ENCODE assay signal across 20 cellular contexts in genomic region chr2:54771166-54771565, GRCh38. TPM values are rescaled to one million over a fixed set of nuclear protein-coding genes. Genes with fewer than 3 reads are reported as not detected.
DNase-seq lines count a peak whose midpoint lies in the region; ATAC-seq, FAIRE-seq and TF ChIP-seq lines count a peak whose summit lies in the region.
"Had no signal": no experiment of that assay in that cellular context is flagged by ENCODE, and none has a peak within 500 bp of the region (broad histone marks: within the 10 kb centered on the region; RNA-seq: fewer than 3 reads in every experiment).

No MANE protein-coding gene starts in this region.

- intact Hi-C loops in left colon (cut with DNase I, micrococcal nuclease): no loop called here

- peaks cover 7% of the 10 kb centered on the region for H3K36me3 Mint-ChIP-seq in astrocyte (ENCODE audit: low read depth, unreplicated experiment)

- no peaks in the 10 kb centered on the region for H3K36me3 ChIP-seq in astrocyte (ENCODE audit: insufficient read depth, low read length)
- H3K36me3 ChIP-seq: tibial nerve had no signal

- no peaks in the 10 kb centered on the region for H4K20me1 ChIP-seq in astrocyte (ENCODE audit: insufficient read depth, low read length)

- H3K4me3 Mint-ChIP-seq in astrocyte (ENCODE audit: unreplicated experiment): no peak overlapping the region
- H3K4me3 Mint-ChIP-seq: activated CD4-positive, alpha-beta T cell treated with anti-CD3 and anti-CD28 coated beads, Interleukin-2, amount 10 ng/mL, durations not matched to agents 7 days and 5 days; activated naive CD8-positive, alpha-beta T cell treated with anti-CD3 and anti-CD28 coated beads for 36 hours; central memory CD8-positive, alpha-beta T cell had no signal

- peaks cover 32% of the 10 kb centered on the region for H3K4me1 ChIP-seq in astrocyte (ENCODE audit: insufficient read depth, low read length)
- H3K4me1 ChIP-seq: tibial nerve had no signal

- no peaks in the 10 kb centered on the region for H3K9me3 ChIP-seq in astrocyte (ENCODE audit: insufficient read depth, low read depth, low read length)

- peak overlapping the region; percentile 29 for H3K27ac ChIP-seq in astrocyte (ENCODE audit: low read depth, low read length)
- H3K27ac ChIP-seq: tibial nerve had no signal

- H3K27ac Mint-ChIP-seq in astrocyte (ENCODE audit: unreplicated experiment): no peak overlapping the region
- H3K27ac Mint-ChIP-seq: activated CD4-positive, alpha-beta T cell treated with anti-CD3 and anti-CD28 coated beads, Interleukin-2, amount 10 ng/mL, durations not matched to agents 7 days and 5 days; activated naive CD8-positive, alpha-beta T cell treated with anti-CD3 and anti-CD28 coated beads for 36 hours had no signal

- FAIRE-seq in astrocyte (lab: Jason Lieb, UNC): peak; percentile 70
- FAIRE-seq: G401.6, kidney had no signal

- H3K79me2 ChIP-seq in astrocyte (ENCODE audit: insufficient read depth, low read length): no peaks in the 10 kb centered on the region

- peaks cover 14% of the 10 kb centered on the region for H3K4me1 Mint-ChIP-seq in astrocyte (ENCODE audit: low read depth, unreplicated experiment)
- H3K4me1 Mint-ChIP-seq: central memory CD8-positive, alpha-beta T cell had no signal

- H3K4me3 ChIP-seq in astrocyte (ENCODE audit: insufficient read depth, low read depth, low read length): no peak overlapping the region
- H3K4me3 ChIP-seq in foreskin fibroblast (ENCODE audit: low read depth in 1 of 2, low read length in 2 of 2): no peak overlapping the region
- H3K4me3 ChIP-seq: tibial nerve had no signal

- H2AFZ ChIP-seq in astrocyte (ENCODE audit: low read depth, low read length): peak overlapping the region; percentile 14

- peak overlapping the region; percentile 62 for H3K4me2 ChIP-seq in astrocyte (ENCODE audit: low read length)

- H3K27me3 ChIP-seq in astrocyte (ENCODE audit: insufficient read depth, low read length): no peaks in the 10 kb centered on the region
- H3K27me3 ChIP-seq: tibial nerve had no signal

- H3K27me3 Mint-ChIP-seq in astrocyte (ENCODE audit: low read depth, unreplicated experiment): no peaks in the 10 kb centered on the region
- H3K27me3 Mint-ChIP-seq: activated CD4-positive, alpha-beta T cell treated with anti-CD3 and anti-CD28 coated beads, Interleukin-2, amount 10 ng/mL, durations not matched to agents 7 days and 5 days; activated naive CD8-positive, alpha-beta T cell treated with anti-CD3 and anti-CD28 coated beads for 36 hours; central memory CD8-positive, alpha-beta T cell had no signal

- DNase-seq in AG08395 (ENCODE audit: low spot score) (peak; percentile 52), HPDE6-E6E7 (ENCODE audit: extremely low spot score) (peak; percentile 44), astrocyte (ENCODE audit: low read depth) (peak; percentile 54), foreskin fibroblast (peak; percentile 29 to 39), left colon (no peak), ACHN (no peak), NCI-H1436 (lab: John Stamatoyannopoulos, UW) (no peak)
- DNase-seq in stimulated activated naive CD4-positive, alpha-beta T cell treated with Interleukin-2 at 50 U/mL for 16 hours (lab: John Stamatoyannopoulos, UW): no peak
- DNase-seq: activated CD4-positive, alpha-beta T cell treated with anti-CD3 and anti-CD28 coated beads, Interleukin-2, amount 10 ng/mL, durations not matched to agents 7 days and 5 days; activated naive CD8-positive, alpha-beta T cell treated with anti-CD3 and anti-CD28 coated beads for 36 hours; glutamatergic neuron; Kasumi-1; kidney; NCI-H146; NCI-H226; NK-92 treated with Interleukin-12 subunit alpha and Interleukin-12 subunit beta, amount 100 ng/mL, for 24 hours; nucleus accumbens had no signal

- TF ChIP-seq CTCF in astrocyte (IDR thresholded peaks at IDR 0.05; ENCODE audit: insufficient read depth, low read depth, low read length) (no peak), foreskin fibroblast (IDR thresholded peaks at IDR 0.05; ENCODE audit: low read depth, low read length) (no peak)

- no peak for ATAC-seq in left colon

- in situ Hi-C loops in ACHN (cut with HindIII; ENCODE audit: low pct_ligation_motif_present, low pct_unique_long_range_greater_than_20kb, low sequenced_read_pairs): no loop called here

- H3K9ac ChIP-seq in astrocyte (ENCODE audit: low read length): no peak overlapping the region

- peaks cover 12% of the 10 kb centered on the region for H3K9me3 Mint-ChIP-seq in astrocyte (ENCODE audit: unreplicated experiment)

RNA-seq across cellular contexts. Expression of gene EML6, which starts 47.7 kb away (rescaled TPM):
- total RNA-seq in astrocyte (0.23 and 0.60 TPM in 2 replicates), left colon (1 to 10 TPM; 3.2 to 6.8 TPM)

Comparison
In these comparisons a context has a peak if more than half of its experiments do, and no peak if none do; other contexts are left out.
1. DNase-seq: peak in AG08395 (single experiment), HPDE6-E6E7 (single experiment), astrocyte (single experiment) and foreskin fibroblast (2 of 2); none in left colon (0 of 2), ACHN (single experiment), NCI-H1436 (single experiment) and stimulated activated naive CD4-positive, alpha-beta T cell treated with Interleukin-2 at 50 U/mL for 16 hours (single experiment).